In the genomic region with DNA sequence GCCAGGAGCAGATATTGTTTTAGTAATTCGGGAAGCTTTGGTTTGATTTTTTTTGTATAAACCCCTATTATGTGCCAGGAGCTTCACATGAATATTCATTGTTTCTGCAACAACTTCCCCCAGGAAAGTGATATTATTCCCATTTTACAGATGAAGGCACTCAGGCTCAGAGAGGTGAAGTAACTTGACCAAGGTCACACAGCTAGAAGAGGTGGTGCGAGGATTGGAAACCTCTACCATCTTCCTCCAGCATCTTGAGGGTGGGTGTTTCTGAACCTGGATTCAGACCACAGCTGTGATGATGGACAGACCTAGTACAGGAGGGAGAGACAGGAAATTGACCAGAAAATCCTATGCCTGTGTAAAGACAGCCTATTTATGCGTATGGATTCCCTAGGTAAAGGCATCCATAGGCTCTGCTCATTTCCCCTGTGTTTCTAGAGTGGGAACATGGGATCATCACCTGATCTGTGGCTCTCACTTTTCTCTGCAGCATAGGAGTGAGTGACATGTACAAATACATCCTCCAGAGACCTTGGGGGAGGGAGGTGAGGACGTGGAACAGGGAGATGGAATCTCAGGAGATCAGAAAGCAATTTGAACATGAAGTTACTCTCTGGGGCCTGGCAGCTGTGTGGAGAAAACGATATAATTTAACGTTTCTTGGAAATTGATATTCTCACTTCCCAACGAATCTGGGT, we compare ENCODE assay signal across 22 cellular contexts.
"Had no signal": no experiment of that assay in that cellular context is flagged by ENCODE, and none has a peak within 500 bp of the region (broad histone marks: within the 10 kb centered on the region; RNA-seq: fewer than 3 reads in every experiment).

No MANE protein-coding gene starts in this region.

- H3K27me3 Mint-ChIP-seq: activated CD4-positive, alpha-beta T cell treated with anti-CD3 and anti-CD28 coated beads for 36 hours; activated naive CD8-positive, alpha-beta T cell treated with anti-CD3 and anti-CD28 coated beads for 36 hours had no signal

- DNase-seq: activated CD4-positive, alpha-beta T cell treated with anti-CD3 and anti-CD28 coated beads for 36 hours; activated CD4-positive, CD25-positive, alpha-beta regulatory T cell; activated CD8-positive, alpha-beta memory T cell treated with anti-CD3 and anti-CD28 coated beads for 24 hours; activated effector memory CD4-positive, alpha-beta T cell treated with Interleukin-2 at 50 U/mL for 16 hours; activated naive CD4-positive, alpha-beta T cell treated with anti-CD3 and anti-CD28 coated beads for 36 hours; activated naive CD8-positive, alpha-beta T cell treated with anti-CD3 and anti-CD28 coated beads for 36 hours; adrenal gland; body of pancreas; cerebellar nuclear complex; colonic mucosa; effector CD8-positive, alpha-beta T cell; heart right ventricle; left ventricle myocardium superior; mucosa of descending colon; ovary; stimulated activated naive CD4-positive, alpha-beta T cell treated with Interleukin-2 at 50 U/mL for 16 hours; T-helper 1 cell; testis; transverse colon had no signal

- H3K36me3 Mint-ChIP-seq: activated naive CD8-positive, alpha-beta T cell treated with anti-CD3 and anti-CD28 coated beads for 36 hours; natural killer cell treated with Interleukin-12 subunit alpha and Interleukin-12 subunit beta and Interleukin-15 and Interleukin-18, amount 100 ng/mL, for 72 hours had no signal

- H3K4me3 Mint-ChIP-seq: activated CD4-positive, alpha-beta T cell treated with anti-CD3 and anti-CD28 coated beads for 36 hours; activated naive CD4-positive, alpha-beta T cell treated with anti-CD3 and anti-CD28 coated beads for 36 hours; activated naive CD8-positive, alpha-beta T cell treated with anti-CD3 and anti-CD28 coated beads for 36 hours; natural killer cell treated with Interleukin-12 subunit alpha and Interleukin-12 subunit beta and Interleukin-15 and Interleukin-18, amount 100 ng/mL, for 72 hours; T-helper 2 cell treated with Interferon-gamma antibody and Interleukin-4, amounts not matched to agents 5 μg/mL and 100 μg/mL, for 36 hours had no signal

- H3K4me1 Mint-ChIP-seq: activated CD4-positive, alpha-beta T cell treated with anti-CD3 and anti-CD28 coated beads for 36 hours; activated naive CD8-positive, alpha-beta T cell treated with anti-CD3 and anti-CD28 coated beads for 36 hours had no signal

- H3K27ac Mint-ChIP-seq: activated CD4-positive, alpha-beta T cell treated with anti-CD3 and anti-CD28 coated beads for 36 hours; activated naive CD4-positive, alpha-beta T cell treated with anti-CD3 and anti-CD28 coated beads for 36 hours; activated naive CD8-positive, alpha-beta T cell treated with anti-CD3 and anti-CD28 coated beads for 36 hours; natural killer cell treated with Interleukin-12 subunit alpha and Interleukin-12 subunit beta and Interleukin-15 and Interleukin-18, amount 100 ng/mL, for 72 hours; progenitor cell of endocrine pancreas; T-helper 2 cell treated with Interferon-gamma antibody and Interleukin-4, amounts not matched to agents 5 μg/mL and 100 μg/mL, for 36 hours had no signal

- ATAC-seq: activated CD4-positive, alpha-beta T cell treated with anti-CD3 and anti-CD28 coated beads for 36 hours; body of pancreas; heart right ventricle; left ventricle myocardium superior; mucosa of descending colon; natural killer cell treated with Interleukin-12 subunit alpha and Interleukin-12 subunit beta and Interleukin-15 and Interleukin-18, amount 100 ng/mL, for 72 hours had no signal

- H3K9me3 Mint-ChIP-seq: activated naive CD4-positive, alpha-beta T cell treated with anti-CD3 and anti-CD28 coated beads for 36 hours; activated naive CD8-positive, alpha-beta T cell treated with anti-CD3 and anti-CD28 coated beads for 36 hours; natural killer cell treated with Interleukin-12 subunit alpha and Interleukin-12 subunit beta and Interleukin-15 and Interleukin-18, amount 100 ng/mL, for 72 hours; T-helper 2 cell treated with Interferon-gamma antibody and Interleukin-4, amounts not matched to agents 5 μg/mL and 100 μg/mL, for 36 hours had no signal
